ENCODE assay signal across 8 cellular contexts in the genomic region with DNA sequence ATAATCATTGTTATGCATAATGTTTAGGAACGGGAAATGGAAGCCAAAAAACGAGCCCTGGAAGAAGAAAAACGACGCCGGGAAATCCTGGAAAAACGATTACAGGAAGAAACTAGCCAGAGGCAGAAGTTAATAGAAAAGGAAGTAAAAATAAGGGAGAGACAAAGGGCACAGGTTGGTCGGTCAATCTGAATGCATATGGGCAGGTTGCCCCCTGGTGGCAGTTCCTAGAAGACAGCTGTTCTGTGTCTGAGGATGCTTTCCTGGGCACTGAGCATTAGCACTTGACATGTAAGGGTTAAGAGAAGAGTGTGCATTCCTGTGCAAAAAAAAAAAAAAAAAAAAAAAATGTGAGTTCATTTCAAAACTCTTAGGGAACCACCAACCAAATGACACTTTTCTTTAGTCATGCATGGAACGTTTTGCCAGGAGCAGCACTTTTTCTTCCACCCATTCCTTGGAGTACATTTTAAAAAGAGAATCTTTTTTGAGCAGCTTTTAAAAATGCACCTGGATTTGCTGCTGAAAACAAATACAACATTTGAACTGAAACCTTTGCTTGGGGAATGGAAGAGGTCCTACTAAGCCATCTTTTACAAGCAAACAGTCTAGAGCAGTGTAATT. TPM values are rescaled to one million over a fixed set of nuclear protein-coding genes. Genes with fewer than 3 reads are reported as not detected.
DNase-seq lines count a peak whose midpoint lies in the region; ATAC-seq and TF ChIP-seq lines count a peak whose summit lies in the region.

No MANE protein-coding gene starts in this region.

- H3K9me3 ChIP-seq in psoas muscle, result no peaks in the 10 kb centered on the region
- no peaks in the 10 kb centered on the region for H3K9me3 ChIP-seq in uterus

- H3K27me3 Mint-ChIP-seq in activated naive CD8-positive, alpha-beta T cell treated with anti-CD3 and anti-CD28 coated beads for 36 hours, result no peaks in the 10 kb centered on the region

- H3K36me3 ChIP-seq in psoas muscle (ENCODE audit: insufficient read depth in 1 of 2, low read depth in 1 of 2) (no peaks in the 10 kb centered on the region), uterus (no peaks in the 10 kb centered on the region)

- no peak for TF ChIP-seq POLR2A in uterus (IDR thresholded peaks at IDR 0.05)

- H3K4me3 Mint-ChIP-seq in activated naive CD8-positive, alpha-beta T cell treated with anti-CD3 and anti-CD28 coated beads for 36 hours, result no peak overlapping the region

- H3K27me3 ChIP-seq in psoas muscle (ENCODE audit: insufficient read depth in 3 of 3, low read length in 2 of 3) (no peaks in the 10 kb centered on the region), uterus (no peaks in the 10 kb centered on the region)

- no peaks in the 10 kb centered on the region for H3K36me3 Mint-ChIP-seq in activated naive CD8-positive, alpha-beta T cell treated with anti-CD3 and anti-CD28 coated beads for 36 hours

- H3K4me1 ChIP-seq in psoas muscle (peaks cover 3% of the 10 kb centered on the region), uterus (peaks cover 0 to 13% of the 10 kb centered on the region in 2 donors)

- H3K27ac ChIP-seq in psoas muscle, result no peak overlapping the region
- peak overlapping the region; percentile 20 to 54 for H3K27ac ChIP-seq in uterus

- no peaks in the 10 kb centered on the region for H3K9me3 Mint-ChIP-seq in activated naive CD8-positive, alpha-beta T cell treated with anti-CD3 and anti-CD28 coated beads for 36 hours

- peak; percentile 94 for TF ChIP-seq CTCF in GM12873 (IDR thresholded peaks at IDR 0.05; ENCODE audit: insufficient read depth, low read depth, low read length, missing control alignments)
- TF ChIP-seq CTCF in psoas muscle (IDR thresholded peaks at IDR 0.05), result peak; percentile 93
- TF ChIP-seq CTCF in uterus (IDR thresholded peaks at IDR 0.05), result peak; percentile 84 to 87 (median 85)

- DNase-seq in NCI-H1105 treated with DMSO at 0.1 percent for 48 hours (lab: John Stamatoyannopoulos, UW) (peak; percentile 85), SKM-1 (lab: John Stamatoyannopoulos, UW; ENCODE audit: unreplicated experiment) (peak; percentile 47), cardiac septum (ENCODE audit: low spot score) (peak; percentile 90), psoas muscle (peak; percentile 76 to 83), uterus (peak; percentile 77 to 86)
- peak; percentile 68 for DNase-seq in activated naive CD8-positive, alpha-beta T cell treated with anti-CD3 and anti-CD28 coated beads for 36 hours

- intact Hi-C loops in cardiac septum (cut with DNase I), result loop anchor here (2.0 to 5.0 kb wide), 3 partner anchors 45 to 251 kb away; no protein-coding TSS in a partner anchor
- intact Hi-C loops in psoas muscle (cut with DNase I), result loop anchor here (1.0 to 5.0 kb wide), 3 partner anchors 71 to 300 kb away; no protein-coding TSS in a partner anchor
- intact Hi-C loops in uterus (cut with DNase I; ENCODE audit: low total_unique reads), result loop anchor here (5.0 kb wide), 1 partner anchor 250 kb away; no protein-coding TSS in a partner anchor

- ATAC-seq in HG02678 (IDR thresholded peaks at IDR 0.05; ENCODE audit: unreplicated experiment) (peak; percentile 96), psoas muscle (peak; percentile 84 to 95 (median 90))

- H3K4me3 ChIP-seq in psoas muscle, result no peak overlapping the region
- no peak overlapping the region for H3K4me3 ChIP-seq in uterus

- peaks cover 20% of the 10 kb centered on the region for H3K4me1 Mint-ChIP-seq in activated naive CD8-positive, alpha-beta T cell treated with anti-CD3 and anti-CD28 coated beads for 36 hours

- 4 to 9% (median 6%) methylated on average over 8 of the region's 8 CpGs for WGBS in psoas muscle, 3 donors

- peak overlapping the region; percentile 46 for H3K27ac Mint-ChIP-seq in activated naive CD8-positive, alpha-beta T cell treated with anti-CD3 and anti-CD28 coated beads for 36 hours

RNA-seq across cellular contexts. Expression of a gene that starts 11.1 kb away (rescaled TPM):
- total RNA-seq in activated naive CD8-positive, alpha-beta T cell treated with anti-CD3 and anti-CD28 coated beads for 36 hours, result 10 to 100 TPM; 56.2 to 57.8 TPM
- 34.6 TPM for total RNA-seq in cardiac septum
- total RNA-seq in psoas muscle, result 10 to 100 TPM in 3 of 4 donors, 1 to 10 TPM in 1; 8.2 to 17.1 (median 13.2) TPM
- 10 to 100 TPM in 2 of 3 donors, 1 to 10 TPM in 1; 6.1 to 17.0 (median 12.9) TPM for polyA plus RNA-seq in psoas muscle
- 10 to 100 TPM; 25.6 to 74.1 (median 35.8) TPM for total RNA-seq in uterus

RNA-seq across cellular contexts. Expression of a gene that starts 31.0 kb away (rescaled TPM):
- total RNA-seq in activated naive CD8-positive, alpha-beta T cell treated with anti-CD3 and anti-CD28 coated beads for 36 hours, result under 1 TPM; 0.31 to 0.48 TPM
- 0.46 TPM for total RNA-seq in cardiac septum
- total RNA-seq in psoas muscle, result not detected
- under 1 TPM in 2 of 3 donors, not detected in 1; 0.21 to 0.66 TPM for polyA plus RNA-seq in psoas muscle
- 10 to 100 TPM in 1 of 4 donors, under 1 TPM in 1, not detected in 2; 0.48 to 11.2 TPM for total RNA-seq in uterus
